ENCODE assay signal across 9 cellular contexts in genomic region chr19:16581145-16581970, GRCh38. TPM values are rescaled to one million over a fixed set of nuclear protein-coding genes. Genes with fewer than 3 reads are reported as not detected.
DNase-seq lines count a peak whose midpoint lies in the region; ATAC-seq and TF ChIP-seq lines count a peak whose summit lies in the region.
"Had no signal": no experiment of that assay in that cellular context is flagged by ENCODE, and none has a peak within 500 bp of the region (broad histone marks: within the 10 kb centered on the region; RNA-seq: fewer than 3 reads in every experiment).

No MANE protein-coding gene starts in this region.

- peaks cover 12% of the 10 kb centered on the region for H3K36me3 Mint-ChIP-seq in activated CD4-positive, alpha-beta T cell treated with anti-CD3 and anti-CD28 coated beads for 36 hours (ENCODE audit: low read depth)
- H3K36me3 Mint-ChIP-seq in activated CD8-positive, alpha-beta T cell treated with anti-CD3 and anti-CD28 coated beads for 36 hours (ENCODE audit: low read depth): peaks cover 32% of the 10 kb centered on the region
- H3K36me3 Mint-ChIP-seq in stimulated activated memory B cell treated with anti-CD40 and anti-IgM and Interleukin-4, amounts not matched to agents 10 μg/mL and 1 μg/mL and 100 μg/mL, for 72 hours: peaks cover 15% of the 10 kb centered on the region

- POLR2A ChIA-PET in activated CD4-positive, alpha-beta T cell treated with anti-CD3 and anti-CD28 coated beads for 36 hours (lab: Charles Lee): interaction anchor here (0.9 kb wide), 1 partner anchor 44 kb away, joined by 3 read pairs; no protein-coding TSS in a partner anchor
- POLR2A ChIA-PET in activated CD8-positive, alpha-beta T cell treated with anti-CD3 and anti-CD28 coated beads for 36 hours (lab: Charles Lee): interaction anchor here (1.6 kb wide), 1 partner anchor 47 kb away, joined by 7 read pairs; no protein-coding TSS in a partner anchor

- CTCF ChIA-PET in activated CD4-positive, alpha-beta T cell treated with anti-CD3 and anti-CD28 coated beads for 36 hours (lab: Charles Lee): interaction anchor here (1.0 to 1.3 kb wide), 2 partner anchors 15 to 46 kb away, joined by 4 to 5 read pairs; no protein-coding TSS in a partner anchor
- CTCF ChIA-PET in activated CD8-positive, alpha-beta T cell treated with anti-CD3 and anti-CD28 coated beads for 36 hours (lab: Charles Lee): no interaction called here

- H3K27me3 ChIP-seq in heart right ventricle: no peaks in the 10 kb centered on the region

- H3K36me3 ChIP-seq in heart right ventricle: peaks cover 0 to 36% (median 9%) of the 10 kb centered on the region in 9 donors

- H3K4me3 Mint-ChIP-seq in activated CD4-positive, alpha-beta T cell treated with anti-CD3 and anti-CD28 coated beads for 36 hours: no peak overlapping the region
- no peak overlapping the region for H3K4me3 Mint-ChIP-seq in activated CD8-positive, alpha-beta T cell treated with anti-CD3 and anti-CD28 coated beads for 36 hours
- H3K4me3 Mint-ChIP-seq in stimulated activated memory B cell treated with anti-CD40 and anti-IgM and Interleukin-4, amounts not matched to agents 10 μg/mL and 1 μg/mL and 100 μg/mL, for 72 hours: peak overlapping the region; percentile 69

- DNase-seq in activated CD4-positive, alpha-beta T cell treated with anti-CD3 and anti-CD28 coated beads for 36 hours: no peak
- DNase-seq in activated CD4-positive, alpha-beta T cell treated with anti-CD3 and anti-CD28 coated beads for 1 hour: no peak
- DNase-seq in activated CD8-positive, alpha-beta T cell treated with anti-CD3 and anti-CD28 coated beads for 36 hours: no peak
- DNase-seq in heart right ventricle (peak in 1 of 2 donors; percentile 44), SW 1271 (lab: John Stamatoyannopoulos, UW) (no peak)
- DNase-seq in stimulated activated CD4-positive, alpha-beta T cell treated with anti-CD3 and anti-CD28 coated beads, Interleukin-4, amount 100 ng/mL, for 1 hour: no peak
- DNase-seq: NCI-H748 treated with DMSO at 0.1 percent for 48 hours had no signal

- no peaks in the 10 kb centered on the region for H3K9me3 ChIP-seq in heart right ventricle

- peaks cover 51% of the 10 kb centered on the region for H3K4me1 Mint-ChIP-seq in activated CD4-positive, alpha-beta T cell treated with anti-CD3 and anti-CD28 coated beads for 36 hours
- H3K4me1 Mint-ChIP-seq in activated CD8-positive, alpha-beta T cell treated with anti-CD3 and anti-CD28 coated beads for 36 hours (ENCODE audit: low read depth): peaks cover 64% of the 10 kb centered on the region
- peaks cover 76% of the 10 kb centered on the region for H3K4me1 Mint-ChIP-seq in stimulated activated memory B cell treated with anti-CD40 and anti-IgM and Interleukin-4, amounts not matched to agents 10 μg/mL and 1 μg/mL and 100 μg/mL, for 72 hours

- no peak for TF ChIP-seq CTCF in activated CD8-positive, alpha-beta T cell treated with anti-CD3 and anti-CD28 coated beads for 36 hours (IDR thresholded peaks at IDR 0.05)
- TF ChIP-seq CTCF in heart right ventricle (IDR thresholded peaks at IDR 0.05): no peak

- intact Hi-C loops in activated CD4-positive, alpha-beta T cell treated with anti-CD3 and anti-CD28 coated beads for 36 hours (cut with DNase I, micrococcal nuclease): loop anchor here in 1 of 2 experiments (10.0 kb wide), 1 partner anchor 493 kb away; the partner anchor contains the start of genes HAUS8 and MYO9B
- intact Hi-C loops in activated CD8-positive, alpha-beta T cell treated with anti-CD3 and anti-CD28 coated beads for 36 hours (cut with micrococcal nuclease): no loop called here
- intact Hi-C loops in heart right ventricle (cut with DNase I): no loop called here

- H3K4me3 ChIP-seq in heart right ventricle: no peak overlapping the region

- peak overlapping the region; percentile 61 for H3K27ac Mint-ChIP-seq in activated CD4-positive, alpha-beta T cell treated with anti-CD3 and anti-CD28 coated beads for 36 hours
- H3K27ac Mint-ChIP-seq in activated CD8-positive, alpha-beta T cell treated with anti-CD3 and anti-CD28 coated beads for 36 hours: peak overlapping the region; percentile 57
- H3K27ac Mint-ChIP-seq in stimulated activated memory B cell treated with anti-CD40 and anti-IgM and Interleukin-4, amounts not matched to agents 10 μg/mL and 1 μg/mL and 100 μg/mL, for 72 hours: peak overlapping the region; percentile 94

- peaks cover 33 to 80% (median 62%) of the 10 kb centered on the region in 9 donors for H3K4me1 ChIP-seq in heart right ventricle

- WGBS in heart right ventricle, 2 donors: 69 to 74% methylated on average over 12 of the region's 12 CpGs

- H3K9me3 Mint-ChIP-seq in activated CD4-positive, alpha-beta T cell treated with anti-CD3 and anti-CD28 coated beads for 36 hours (ENCODE audit: low read depth): no peaks in the 10 kb centered on the region
- H3K9me3 Mint-ChIP-seq in activated CD8-positive, alpha-beta T cell treated with anti-CD3 and anti-CD28 coated beads for 36 hours: no peaks in the 10 kb centered on the region
- H3K9me3 Mint-ChIP-seq in stimulated activated memory B cell treated with anti-CD40 and anti-IgM and Interleukin-4, amounts not matched to agents 10 μg/mL and 1 μg/mL and 100 μg/mL, for 72 hours: no peaks in the 10 kb centered on the region

- H3K27me3 Mint-ChIP-seq in activated CD4-positive, alpha-beta T cell treated with anti-CD3 and anti-CD28 coated beads for 36 hours: no peaks in the 10 kb centered on the region
- no peaks in the 10 kb centered on the region for H3K27me3 Mint-ChIP-seq in activated CD8-positive, alpha-beta T cell treated with anti-CD3 and anti-CD28 coated beads for 36 hours
- no peaks in the 10 kb centered on the region for H3K27me3 Mint-ChIP-seq in stimulated activated memory B cell treated with anti-CD40 and anti-IgM and Interleukin-4, amounts not matched to agents 10 μg/mL and 1 μg/mL and 100 μg/mL, for 72 hours

- ATAC-seq in activated CD4-positive, alpha-beta T cell treated with anti-CD3 and anti-CD28 coated beads for 36 hours: no peak
- ATAC-seq in activated CD8-positive, alpha-beta T cell treated with anti-CD3 and anti-CD28 coated beads for 36 hours: no peak
- ATAC-seq in heart right ventricle: peak in 7 of 8 donors; percentile 13 to 77 (median 65)
- ATAC-seq in stimulated activated memory B cell treated with anti-CD40 and anti-IgM and Interleukin-4, amounts not matched to agents 10 μg/mL and 1 μg/mL and 100 μg/mL, for 72 hours: no peak
- ATAC-seq in HG03439 (IDR thresholded peaks at IDR 0.05; ENCODE audit: unreplicated experiment): no peak

- H3K27ac ChIP-seq in heart right ventricle: peak overlapping the region in 8 of 10 donors; percentile 5 to 68 (median 48)

RNA-seq across cellular contexts. Expression of gene SLC35E1, which starts 9.1 kb away (rescaled TPM):
- 10 to 100 TPM; 51.5 to 72.1 TPM for total RNA-seq in activated CD4-positive, alpha-beta T cell treated with anti-CD3 and anti-CD28 coated beads for 36 hours
- total RNA-seq in activated CD8-positive, alpha-beta T cell treated with anti-CD3 and anti-CD28 coated beads for 36 hours: 10 to 100 TPM; 60.1 to 62.4 TPM
- total RNA-seq in heart right ventricle: 10 to 100 TPM; 20.8 to 29.0 (median 23.6) TPM
- polyA plus RNA-seq in heart right ventricle: 10 to 100 TPM; 22.9 to 25.6 TPM

RNA-seq across cellular contexts. Expression of gene CHERP, which starts 39.1 kb away (rescaled TPM):
- total RNA-seq in activated CD4-positive, alpha-beta T cell treated with anti-CD3 and anti-CD28 coated beads for 36 hours: 10 to 100 TPM; 57.9 to 64.8 TPM
- 10 to 100 TPM; 57.5 to 59.6 TPM for total RNA-seq in activated CD8-positive, alpha-beta T cell treated with anti-CD3 and anti-CD28 coated beads for 36 hours
- total RNA-seq in heart right ventricle: 10 to 100 TPM; 20.0 to 26.6 (median 22.6) TPM
- 10 to 100 TPM; 11.3 to 16.4 TPM for polyA plus RNA-seq in heart right ventricle

RNA-seq across cellular contexts. Expression of gene MED26, which starts 46.6 kb away (rescaled TPM):
- 10 to 100 TPM; 13.6 to 14.5 TPM for total RNA-seq in activated CD4-positive, alpha-beta T cell treated with anti-CD3 and anti-CD28 coated beads for 36 hours
- total RNA-seq in activated CD8-positive, alpha-beta T cell treated with anti-CD3 and anti-CD28 coated beads for 36 hours: 10 to 100 TPM; 14.2 to 19.3 TPM
- 1 to 10 TPM; 3.3 to 6.9 (median 4.6) TPM for total RNA-seq in heart right ventricle
- polyA plus RNA-seq in heart right ventricle: 1 to 10 TPM; 3.8 to 5.1 TPM

Comparison
In these comparisons a context has a peak if more than half of its experiments do, and no peak if none do; other contexts are left out.
1. ATAC-seq: peak in heart right ventricle (7 of 8); none in activated CD4-positive, alpha-beta T cell treated with anti-CD3 and anti-CD28 coated beads for 36 hours (single experiment), activated CD8-positive, alpha-beta T cell treated with anti-CD3 and anti-CD28 coated beads for 36 hours (single experiment), stimulated activated memory B cell treated with anti-CD40 and anti-IgM and Interleukin-4, amounts not matched to agents 10 μg/mL and 1 μg/mL and 100 μg/mL, for 72 hours (single experiment) and HG03439 (single experiment).
2. Peak in every context shown above with its lines, with median percentiles within 50 percentile points of each other: H3K27ac Mint-ChIP-seq.